ENCODE assay signal across 20 cellular contexts in the genomic region with DNA sequence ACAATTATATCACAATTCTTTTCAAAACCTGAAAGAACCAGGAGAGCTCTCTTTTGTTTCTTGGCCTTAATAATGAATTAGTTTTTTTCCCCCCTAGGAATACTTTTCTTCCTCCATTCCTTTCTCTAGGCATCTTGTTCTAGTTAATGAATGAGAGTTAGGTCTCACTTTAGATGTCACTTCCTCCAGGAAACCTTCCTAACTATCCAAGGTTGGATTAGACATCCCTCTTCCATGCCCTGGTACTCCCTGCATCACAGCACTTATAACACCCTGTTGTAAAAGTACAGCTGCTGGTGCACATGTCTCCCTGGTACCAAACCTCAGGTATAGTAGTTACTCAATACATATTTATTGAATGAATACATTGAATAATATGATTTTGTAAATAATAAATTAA.
"Had no signal": no experiment of that assay in that cellular context is flagged by ENCODE, and none has a peak within 500 bp of the region (broad histone marks: within the 10 kb centered on the region; RNA-seq: fewer than 3 reads in every experiment).

No MANE protein-coding gene starts in this region.

- H3K9me3 Mint-ChIP-seq: activated T-helper 17 cell treated with anti-CD3 and anti-CD28 coated beads, Interleukin-2, amount 50 U/mL, for 72 hours; natural killer cell treated with Interleukin-12 subunit alpha and Interleukin-12 subunit beta and Interleukin-15 and Interleukin-18, amount 100 ng/mL, for 72 hours; T-helper 1 cell treated with Interleukin-12 subunit alpha and Interleukin-12 subunit beta and Interleukin-4 antibody, amounts not matched to agents 30 μg/mL and 1 μg/mL, for 36 hours had no signal

- H3K27ac ChIP-seq: ascending aorta, brain microvascular endothelial cell, sigmoid colon, thoracic aorta, upper lobe of right lung had no signal

- H3K4me1 ChIP-seq: ascending aorta, sigmoid colon, upper lobe of right lung had no signal

- DNase-seq: activated CD4-positive, alpha-beta T cell treated with anti-CD3 and anti-CD28 coated beads, Interleukin-2, amount 50 U/mL, for 1 hour; activated CD8-positive, alpha-beta T cell treated with anti-CD3 and anti-CD28 coated beads, Interleukin-2, amount 10 ng/mL, durations not matched to agents 7 days and 5 days; activated T-cell treated with anti-CD3 and anti-CD28 coated beads, Interleukin-2, amount 50 U/mL, for 1 hour; brain microvascular endothelial cell; central memory CD4-positive, alpha-beta T cell; effector memory CD4-positive, alpha-beta T cell; left ventricle myocardium superior; midbrain; retina; sigmoid colon; stimulated activated CD4-positive, alpha-beta T cell treated with anti-CD3 and anti-CD28 coated beads, Interleukin-4, amount 100 ng/mL, for 1 hour; stimulated activated naive CD4-positive, alpha-beta T cell treated with Interleukin-2 at 50 U/mL for 16 hours; upper lobe of right lung had no signal

- H3K4me1 Mint-ChIP-seq: activated T-helper 17 cell treated with anti-CD3 and anti-CD28 coated beads, Interleukin-2, amount 50 U/mL, for 72 hours had no signal

- H3K27ac Mint-ChIP-seq: activated CD8-positive, alpha-beta T cell treated with anti-CD3 and anti-CD28 coated beads, Interleukin-2, amount 10 ng/mL, durations not matched to agents 7 days and 5 days; activated naive CD4-positive, alpha-beta T cell treated with anti-CD3 and anti-CD28 coated beads, Interleukin-2, amount 50 U/mL, for 72 hours; activated T-helper 17 cell treated with anti-CD3 and anti-CD28 coated beads, Interleukin-2, amount 50 U/mL, for 72 hours; natural killer cell treated with Interleukin-12 subunit alpha and Interleukin-12 subunit beta and Interleukin-15 and Interleukin-18, amount 100 ng/mL, for 72 hours; progenitor cell of endocrine pancreas; T-helper 1 cell treated with Interleukin-12 subunit alpha and Interleukin-12 subunit beta and Interleukin-4 antibody, amounts not matched to agents 30 μg/mL and 1 μg/mL, for 36 hours had no signal

- H3K4me3 Mint-ChIP-seq: activated CD8-positive, alpha-beta T cell treated with anti-CD3 and anti-CD28 coated beads, Interleukin-2, amount 10 ng/mL, durations not matched to agents 7 days and 5 days; activated T-helper 17 cell treated with anti-CD3 and anti-CD28 coated beads, Interleukin-2, amount 50 U/mL, for 72 hours; natural killer cell treated with Interleukin-12 subunit alpha and Interleukin-12 subunit beta and Interleukin-15 and Interleukin-18, amount 100 ng/mL, for 72 hours; T-helper 1 cell treated with Interleukin-12 subunit alpha and Interleukin-12 subunit beta and Interleukin-4 antibody, amounts not matched to agents 30 μg/mL and 1 μg/mL, for 36 hours had no signal

- H3K27me3 Mint-ChIP-seq: progenitor cell of endocrine pancreas had no signal

- ATAC-seq: activated CD8-positive, alpha-beta T cell treated with anti-CD3 and anti-CD28 coated beads, Interleukin-2, amount 10 ng/mL, durations not matched to agents 7 days and 5 days; activated naive CD4-positive, alpha-beta T cell treated with anti-CD3 and anti-CD28 coated beads, Interleukin-2, amount 50 U/mL, for 72 hours; activated T-helper 17 cell treated with anti-CD3 and anti-CD28 coated beads, Interleukin-2, amount 50 U/mL, for 72 hours; left ventricle myocardium superior; natural killer cell treated with Interleukin-12 subunit alpha and Interleukin-12 subunit beta and Interleukin-15 and Interleukin-18, amount 100 ng/mL, for 72 hours; upper lobe of right lung had no signal

- H3K9me3 ChIP-seq: ascending aorta, sigmoid colon, thoracic aorta, upper lobe of right lung had no signal

- H3K4me3 ChIP-seq: ascending aorta, sigmoid colon, thoracic aorta, upper lobe of right lung had no signal

- H3K27me3 ChIP-seq: ascending aorta, brain microvascular endothelial cell, sigmoid colon, upper lobe of right lung had no signal

- H3K36me3 ChIP-seq: ascending aorta, brain microvascular endothelial cell, sigmoid colon, thoracic aorta, upper lobe of right lung had no signal

- H3K36me3 Mint-ChIP-seq: activated naive CD4-positive, alpha-beta T cell treated with anti-CD3 and anti-CD28 coated beads, Interleukin-2, amount 50 U/mL, for 72 hours; natural killer cell treated with Interleukin-12 subunit alpha and Interleukin-12 subunit beta and Interleukin-15 and Interleukin-18, amount 100 ng/mL, for 72 hours had no signal
